In the genomic region with DNA sequence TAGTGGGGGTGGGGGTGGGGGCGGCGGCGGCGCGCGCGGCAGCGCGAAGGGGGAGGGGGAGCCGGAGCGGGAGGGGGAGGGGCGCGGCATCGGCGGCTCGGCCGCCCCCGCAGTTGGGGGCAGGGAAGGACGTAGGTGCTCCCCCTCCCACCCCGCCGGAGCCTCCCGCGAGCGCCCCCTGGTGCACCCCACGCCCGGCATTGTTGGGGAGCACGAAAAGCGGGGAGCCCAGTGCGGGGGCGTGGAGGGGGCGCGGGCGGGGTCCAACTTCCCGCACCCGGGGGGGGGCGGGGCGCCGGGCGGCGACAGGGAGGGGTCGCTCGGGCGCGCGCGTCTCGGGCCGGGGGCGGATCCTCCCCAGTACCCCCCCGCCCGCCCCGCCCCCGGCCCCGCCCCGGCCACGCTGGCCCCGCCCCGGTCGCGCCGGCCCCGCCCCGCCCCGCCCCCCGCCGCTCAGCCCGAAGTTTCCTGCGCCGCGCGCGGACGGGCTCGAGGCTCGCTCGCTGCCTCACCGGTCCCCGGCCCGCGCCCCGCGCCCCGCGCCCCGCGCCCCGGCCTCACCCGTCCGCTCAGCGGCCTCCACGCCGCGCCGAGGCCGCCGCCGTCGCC, we compare ENCODE assay signal across 8 cellular contexts. TPM values are rescaled to one million over a fixed set of nuclear protein-coding genes. Genes with fewer than 3 reads are reported as not detected.
DNase-seq lines count a peak whose midpoint lies in the region; ATAC-seq and TF ChIP-seq lines count a peak whose summit lies in the region.

TSS of gene CACNA1H (plus strand) at position 456 of the 609 bp plus-strand sequence. CDS start 632 bp downstream, outside the sequence.

- H3K9me3 Mint-ChIP-seq in activated CD4-positive, alpha-beta T cell treated with anti-CD3 and anti-CD28 coated beads for 36 hours (ENCODE audit: low read depth): no peaks in the 10 kb centered on the region

- peaks cover 21% of the 10 kb centered on the region for H3K4me1 ChIP-seq in ectodermal cell (ENCODE audit: control insufficient read depth, insufficient read depth, low read length)
- H3K4me1 ChIP-seq in neuron (ENCODE audit: insufficient read depth, low read length): peaks cover 16% of the 10 kb centered on the region
- peaks cover 22% of the 10 kb centered on the region for H3K4me1 ChIP-seq in suprapubic skin

- H3K27me3 ChIP-seq in ectodermal cell (ENCODE audit: control insufficient read depth, insufficient read depth, low read length, poor library complexity, severe bottlenecking) (peaks cover 8% of the 10 kb centered on the region), neuron (ENCODE audit: insufficient read depth, low read length) (peaks cover 4% of the 10 kb centered on the region), suprapubic skin (peaks cover 74% of the 10 kb centered on the region)

- H3K36me3 Mint-ChIP-seq in activated CD4-positive, alpha-beta T cell treated with anti-CD3 and anti-CD28 coated beads for 36 hours (ENCODE audit: low read depth): no peaks in the 10 kb centered on the region

- no peak for TF ChIP-seq POLR2A in suprapubic skin (IDR thresholded peaks at IDR 0.05)

- H3K27ac ChIP-seq in ectodermal cell (ENCODE audit: insufficient read depth, low read depth, low read length, poor library complexity, severe bottlenecking) (no peak within 1 kb of the TSS), suprapubic skin (no peak within 1 kb of the TSS)

- peak in 1 of 2 donors; percentile 37 for TF ChIP-seq CTCF in suprapubic skin (IDR thresholded peaks at IDR 0.05)

- H3K36me3 ChIP-seq in ectodermal cell (ENCODE audit: control insufficient read depth, insufficient read depth, low read length): no peaks in the 10 kb centered on the region
- peaks cover 3% of the 10 kb centered on the region for H3K36me3 ChIP-seq in neuron (ENCODE audit: insufficient read depth, low read length)
- H3K36me3 ChIP-seq in suprapubic skin: no peaks in the 10 kb centered on the region

- POLR2A ChIA-PET in activated CD4-positive, alpha-beta T cell treated with anti-CD3 and anti-CD28 coated beads for 36 hours (lab: Charles Lee): no interaction called here

- peak; percentile 68 for ATAC-seq in activated CD4-positive, alpha-beta T cell treated with anti-CD3 and anti-CD28 coated beads for 36 hours
- no peak for ATAC-seq in GM18909 (IDR thresholded peaks at IDR 0.05; ENCODE audit: poor library complexity, unreplicated experiment)
- ATAC-seq in HG03439 (IDR thresholded peaks at IDR 0.05; ENCODE audit: unreplicated experiment): no peak

- H3K4me3 Mint-ChIP-seq in activated CD4-positive, alpha-beta T cell treated with anti-CD3 and anti-CD28 coated beads for 36 hours: peak within 1 kb of the TSS; percentile 41

- H3K4me1 Mint-ChIP-seq in activated CD4-positive, alpha-beta T cell treated with anti-CD3 and anti-CD28 coated beads for 36 hours: peaks cover 2% of the 10 kb centered on the region

- TF ChIP-seq EP300 in suprapubic skin (IDR thresholded peaks at IDR 0.05): no peak

- 0 to 1% methylated on average over 92 to 95 of the region's 98 CpGs for WGBS in ectodermal cell, 2 experiments
- no CpG with 5 or more reads among the region's 98 CpGs for WGBS in suprapubic skin

- no peaks in the 10 kb centered on the region for H3K9me3 ChIP-seq in ectodermal cell (ENCODE audit: control insufficient read depth, low read length)
- peaks cover 9% of the 10 kb centered on the region for H3K9me3 ChIP-seq in neuron (ENCODE audit: low read length)
- no peaks in the 10 kb centered on the region for H3K9me3 ChIP-seq in suprapubic skin

- CTCF ChIA-PET in activated CD4-positive, alpha-beta T cell treated with anti-CD3 and anti-CD28 coated beads for 36 hours (lab: Charles Lee): no interaction called here

- H3K27ac Mint-ChIP-seq in activated CD4-positive, alpha-beta T cell treated with anti-CD3 and anti-CD28 coated beads for 36 hours: no peak within 1 kb of the TSS

- DNase-seq in GM19238 (ENCODE audit: insufficient read length, low spot score) (peak; percentile 36), suprapubic skin (ENCODE audit: low spot score in 2 of 2) (no peak), epidermal melanocyte (ENCODE audit: insufficient read length, low spot score) (no peak)
- peak; percentile 82 for DNase-seq in activated CD4-positive, alpha-beta T cell treated with anti-CD3 and anti-CD28 coated beads for 36 hours

- H3K4me3 ChIP-seq in ectodermal cell (ENCODE audit: insufficient read depth, low read depth, low read length) (peak within 1 kb of the TSS; percentile 45), neuron (ENCODE audit: low read length) (peak within 1 kb of the TSS; percentile 50), suprapubic skin (peak within 1 kb of the TSS; percentile 55)

- no peak within 1 kb of the TSS for H2AFZ ChIP-seq in neuron (ENCODE audit: low read depth, low read length)

- H3K27me3 Mint-ChIP-seq in activated CD4-positive, alpha-beta T cell treated with anti-CD3 and anti-CD28 coated beads for 36 hours: peaks cover 7% of the 10 kb centered on the region

- intact Hi-C loops in activated CD4-positive, alpha-beta T cell treated with anti-CD3 and anti-CD28 coated beads for 36 hours (cut with DNase I, micrococcal nuclease): loop anchor here in 1 of 2 experiments (1.0 to 5.0 kb wide), 3 partner anchors 156 to 455 kb away; partner anchors contain the start of gene UBE2I

RNA-seq across cellular contexts. Expression of gene CACNA1H, which starts in this region (rescaled TPM):
- under 1 TPM; 0.86 to 0.98 TPM for total RNA-seq in activated CD4-positive, alpha-beta T cell treated with anti-CD3 and anti-CD28 coated beads for 36 hours
- polyA plus RNA-seq in ectodermal cell (2013, experiment 1 of 4): 30.0 TPM
- polyA plus RNA-seq in ectodermal cell (2013, experiment 2 of 4): 36.4 TPM
- 32.2 TPM for polyA plus RNA-seq in ectodermal cell (2013, experiment 3 of 4)
- 35.6 TPM for polyA plus RNA-seq in ectodermal cell (2013, experiment 4 of 4)
- 100 to 1,000 TPM in 1 of 4 donors, 10 to 100 TPM in 3; 19.4 to 167 (median 38.4) TPM for total RNA-seq in suprapubic skin

Comparison
In these comparisons a context has a peak if more than half of its experiments do, and no peak if none do; other contexts are left out.
1. RNA of gene CACNA1H (total RNA-seq): 19.4 to 167 TPM in suprapubic skin; 0.86 to 0.98 TPM in activated CD4-positive, alpha-beta T cell treated with anti-CD3 and anti-CD28 coated beads for 36 hours; every median in the first group is over 10 times any median in the second.
2. Peak in DNase-seq and ATAC-seq in activated CD4-positive, alpha-beta T cell treated with anti-CD3 and anti-CD28 coated beads for 36 hours; RNA of the gene not detected or under 1 TPM.
3. Peak in every context shown above with its lines, with median percentiles within 50 percentile points of each other: H3K4me3 ChIP-seq.